1 cellular context compared by ENCODE assay signal in genomic region chr5:42268630-42269029, GRCh38.
TF ChIP-seq lines count a peak whose summit lies in the region.

No MANE protein-coding gene starts in this region.

TF ChIP-seq in GM23338, 12 proteins besides CTCF, POLR2A, EP300 and RAD21 (continued from another document):
- TF ChIP-seq ZNF462 (CRISPR knock-in tag; IDR thresholded peaks at IDR 0.05) (no peak), CREB1 (CRISPR knock-in tag; IDR thresholded peaks at IDR 0.05; ENCODE audit: low read depth) (no peak), REST (IDR thresholded peaks at IDR 0.05; ENCODE audit: unreplicated experiment) (no peak), POLR2AphosphoS5 (IDR thresholded peaks at IDR 0.05; ENCODE audit: low read depth) (no peak), EZH2 (IDR thresholded peaks at IDR 0.05; ENCODE audit: low read depth, unreplicated experiment) (no peak), JUNB (IDR thresholded peaks at IDR 0.05; ENCODE audit: unreplicated experiment) (no peak), ZNF114 (CRISPR knock-in tag; IDR thresholded peaks at IDR 0.05) (no peak), ZNF331 (CRISPR knock-in tag; IDR thresholded peaks at IDR 0.05; ENCODE audit: low read depth) (no peak), STAT1 (IDR thresholded peaks at IDR 0.05; ENCODE audit: unreplicated experiment) (no peak)
